In the genomic region with DNA sequence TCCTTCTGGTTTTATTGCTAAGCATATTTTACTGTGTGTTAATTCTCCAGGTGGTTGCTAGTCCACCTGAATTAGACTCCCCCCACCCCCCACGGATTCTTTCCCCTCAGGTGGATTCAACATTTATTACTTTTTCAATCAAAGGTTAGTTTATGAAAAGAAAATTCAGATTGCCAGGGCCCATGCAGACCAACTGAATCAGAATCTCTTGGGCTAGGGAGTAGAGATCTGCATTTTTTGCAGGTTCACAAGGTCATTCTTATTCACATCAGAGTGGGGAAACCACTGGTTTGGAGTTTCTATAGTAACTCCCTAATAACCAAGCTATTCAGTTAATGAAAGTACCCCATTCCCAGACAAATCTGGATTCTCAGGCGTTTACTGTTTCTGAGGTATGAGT, we compare ENCODE assay signal across 26 cellular contexts. TPM values are rescaled to one million over a fixed set of nuclear protein-coding genes. Genes with fewer than 3 reads are reported as not detected.
"Had no signal": no experiment of that assay in that cellular context is flagged by ENCODE, and none has a peak within 500 bp of the region (broad histone marks: within the 10 kb centered on the region; RNA-seq: fewer than 3 reads in every experiment).

No MANE protein-coding gene starts in this region.

- H3K4me1 Mint-ChIP-seq: nephron had no signal

- H3K27ac Mint-ChIP-seq: activated CD8-positive, alpha-beta T cell treated with anti-CD3 and anti-CD28 coated beads, Interleukin-2, amount 10 ng/mL, durations not matched to agents 7 days and 5 days; activated naive CD4-positive, alpha-beta T cell treated with anti-CD3 and anti-CD28 coated beads, Interleukin-2, amount 50 U/mL, for 24 hours; activated naive CD8-positive, alpha-beta T cell treated with anti-CD3 and anti-CD28 coated beads, Interleukin-2, amount 50 U/mL, for 24 hours; activated T-helper 2 cell treated with anti-CD3 and anti-CD28 coated beads, Interferon-gamma antibody, Interleukin-2, Interleukin-4, amounts not matched to agents 10 μg/mL and 5 μg/mL and 100 μg/mL, durations not matched to agents 14 hours and 24 hours and 36 hours; endodermal cell; nephron had no signal

- H3K4me3 ChIP-seq: suprapubic skin, tibial artery, upper lobe of right lung had no signal

- H3K9me3 ChIP-seq: suprapubic skin, tibial artery, upper lobe of right lung had no signal

- H3K4me3 Mint-ChIP-seq: activated CD4-positive, alpha-beta T cell treated with anti-CD3 and anti-CD28 coated beads for 36 hours; activated CD8-positive, alpha-beta memory T cell treated with anti-CD3 and anti-CD28 coated beads, Interleukin-2, amount 10 ng/mL, durations not matched to agents 7 days and 5 days; activated CD8-positive, alpha-beta T cell treated with anti-CD3 and anti-CD28 coated beads, Interleukin-2, amount 10 ng/mL, durations not matched to agents 7 days and 5 days; activated naive CD8-positive, alpha-beta T cell treated with anti-CD3 and anti-CD28 coated beads, Interleukin-2, amount 50 U/mL, for 24 hours; endodermal cell; memory B cell; nephron had no signal

- H3K27me3 ChIP-seq: suprapubic skin, tibial artery, upper lobe of right lung had no signal

- H3K4me1 ChIP-seq: suprapubic skin, tibial artery, upper lobe of right lung had no signal

- H3K27me3 Mint-ChIP-seq: activated CD4-positive, alpha-beta T cell treated with anti-CD3 and anti-CD28 coated beads for 36 hours; activated CD8-positive, alpha-beta memory T cell treated with anti-CD3 and anti-CD28 coated beads, Interleukin-2, amount 10 ng/mL, durations not matched to agents 7 days and 5 days; activated naive CD4-positive, alpha-beta T cell treated with anti-CD3 and anti-CD28 coated beads, Interleukin-2, amount 50 U/mL, for 24 hours; activated naive CD8-positive, alpha-beta T cell treated with anti-CD3 and anti-CD28 coated beads, Interleukin-2, amount 50 U/mL, for 24 hours; memory B cell; stimulated activated naive B cell treated with anti-CD40 and anti-IgM and Interleukin-4, amounts not matched to agents 10 μg/mL and 1 μg/mL and 100 μg/mL, for 72 hours had no signal

- DNase-seq: activated CD4-positive, alpha-beta T cell treated with anti-CD3 and anti-CD28 coated beads for 36 hours; activated CD4-positive, CD25-positive, alpha-beta regulatory T cell; activated CD8-positive, alpha-beta memory T cell treated with anti-CD3 and anti-CD28 coated beads, Interleukin-2, amount 10 ng/mL, durations not matched to agents 7 days and 5 days; activated CD8-positive, alpha-beta T cell treated with anti-CD3 and anti-CD28 coated beads, Interleukin-2, amount 10 ng/mL, durations not matched to agents 7 days and 5 days; activated naive CD8-positive, alpha-beta T cell treated with anti-CD3 and anti-CD28 coated beads, Interleukin-2, amount 50 U/mL, for 24 hours; activated T-cell treated with anti-CD3 and anti-CD28 coated beads, Interleukin-2, amount 50 U/mL, for 48 hours; amygdala; central memory CD4-positive, alpha-beta T cell; endodermal cell; foreskin fibroblast; kidney; midbrain; posterior cingulate gyrus; right cardiac atrium; stimulated activated CD4-positive, alpha-beta T cell treated with anti-CD3 and anti-CD28 coated beads, Interleukin-15, amount 100 ng/mL, for 24 hours; stimulated activated CD4-positive, alpha-beta T cell treated with anti-CD3 and anti-CD28 coated beads, Interleukin-2, amount 100 ng/mL, for 24 hours; stimulated activated naive B cell treated with anti-CD40 and anti-IgM and Interleukin-4, amounts not matched to agents 10 μg/mL and 1 μg/mL and 100 μg/mL, for 72 hours; tibial artery; upper lobe of right lung had no signal

- H3K27ac ChIP-seq: suprapubic skin, tibial artery, upper lobe of right lung had no signal

- H3K36me3 ChIP-seq: suprapubic skin, tibial artery, upper lobe of right lung had no signal

- H3K36me3 Mint-ChIP-seq: activated CD8-positive, alpha-beta memory T cell treated with anti-CD3 and anti-CD28 coated beads, Interleukin-2, amount 10 ng/mL, durations not matched to agents 7 days and 5 days; activated naive CD4-positive, alpha-beta T cell treated with anti-CD3 and anti-CD28 coated beads, Interleukin-2, amount 50 U/mL, for 24 hours; immature natural killer cell; memory B cell; stimulated activated naive B cell treated with anti-CD40 and anti-IgM and Interleukin-4, amounts not matched to agents 10 μg/mL and 1 μg/mL and 100 μg/mL, for 72 hours had no signal

- ATAC-seq: activated CD4-positive, alpha-beta T cell treated with anti-CD3 and anti-CD28 coated beads for 36 hours; activated CD8-positive, alpha-beta T cell treated with anti-CD3 and anti-CD28 coated beads, Interleukin-2, amount 10 ng/mL, durations not matched to agents 7 days and 5 days; activated naive CD8-positive, alpha-beta T cell treated with anti-CD3 and anti-CD28 coated beads, Interleukin-2, amount 50 U/mL, for 24 hours; esophagus mucosa; right cardiac atrium; upper lobe of right lung had no signal

- H3K9me3 Mint-ChIP-seq: activated naive CD4-positive, alpha-beta T cell treated with anti-CD3 and anti-CD28 coated beads, Interleukin-2, amount 50 U/mL, for 24 hours; activated naive CD8-positive, alpha-beta T cell treated with anti-CD3 and anti-CD28 coated beads, Interleukin-2, amount 50 U/mL, for 24 hours; activated T-helper 2 cell treated with anti-CD3 and anti-CD28 coated beads, Interferon-gamma antibody, Interleukin-2, Interleukin-4, amounts not matched to agents 10 μg/mL and 5 μg/mL and 100 μg/mL, durations not matched to agents 14 hours and 24 hours and 36 hours; immature natural killer cell; memory B cell; stimulated activated naive B cell treated with anti-CD40 and anti-IgM and Interleukin-4, amounts not matched to agents 10 μg/mL and 1 μg/mL and 100 μg/mL, for 72 hours had no signal

RNA-seq across cellular contexts. Expression of a gene that starts 9.8 kb away (rescaled TPM):
- total RNA-seq: activated CD4-positive, alpha-beta T cell treated with anti-CD3 and anti-CD28 coated beads for 36 hours; activated CD8-positive, alpha-beta T cell treated with anti-CD3 and anti-CD28 coated beads, Interleukin-2, amount 10 ng/mL, durations not matched to agents 7 days and 5 days; activated T-helper 2 cell treated with anti-CD3 and anti-CD28 coated beads, Interferon-gamma antibody, Interleukin-2, Interleukin-4, amounts not matched to agents 10 μg/mL and 5 μg/mL and 100 μg/mL, durations not matched to agents 14 hours and 24 hours and 36 hours had no signal
